Comparison of ENCODE assay signal across 27 cellular contexts in genomic region chr10:104589431-104589830, GRCh38. TPM values are rescaled to one million over a fixed set of nuclear protein-coding genes. Genes with fewer than 3 reads are reported as not detected.
DNase-seq lines count a peak whose midpoint lies in the region; ATAC-seq, FAIRE-seq and TF ChIP-seq lines count a peak whose summit lies in the region.
"Had no signal": no experiment of that assay in that cellular context is flagged by ENCODE, and none has a peak within 500 bp of the region (broad histone marks: within the 10 kb centered on the region; RNA-seq: fewer than 3 reads in every experiment).

No MANE protein-coding gene starts in this region.

- no peaks in the 10 kb centered on the region for H3K9me3 ChIP-seq in cardiac muscle cell (ENCODE audit: low read depth)
- H3K9me3 ChIP-seq: sigmoid colon had no signal

- ATAC-seq in SK-N-SH treated with all-trans-retinoic acid at 6 μM for 48 hours (peak; percentile 65), HG03196 (IDR thresholded peaks at IDR 0.05; ENCODE audit: unreplicated experiment) (no peak), GM21619 (IDR thresholded peaks at IDR 0.05; ENCODE audit: unreplicated experiment) (no peak)
- ATAC-seq: GM12878; naive thymus-derived CD4-positive, alpha-beta T cell; stimulated activated memory B cell treated with anti-CD40 and anti-IgM and Interleukin-4, amounts not matched to agents 10 μg/mL and 1 μg/mL and 100 μg/mL, for 72 hours had no signal

- no peak for TF ChIP-seq CTCF in cardiac muscle cell (IDR thresholded peaks at IDR 0.05; ENCODE audit: low read depth, low read length)

- H3K4me3 ChIP-seq in cardiac muscle cell, result no peak overlapping the region
- H3K4me3 ChIP-seq: GM12878, hepatocyte, sigmoid colon had no signal

- DNase-seq in cardiac muscle cell (ENCODE audit: low read depth in 1 of 2, low spot score in 1 of 2) (peak; percentile 5 to 34), cardiac septum (ENCODE audit: low spot score) (no peak), iris pigment epithelial cell (ENCODE audit: low read depth) (peak; percentile 9), urothelium cell line (ENCODE audit: low spot score) (peak; percentile 53), foreskin melanocyte (no peak)
- DNase-seq: activated CD4-positive, CD25-positive, alpha-beta regulatory T cell; activated naive CD4-positive, alpha-beta T cell treated with anti-CD3 and anti-CD28 coated beads, Interleukin-2, amount 10 ng/mL, durations not matched to agents 7 days and 5 days; activated T-cell treated with anti-CD3 and anti-CD28 coated beads, Interleukin-2, amount 50 U/mL, for 48 hours; Karpas-422; naive thymus-derived CD4-positive, alpha-beta T cell; NCI-H1092 treated with DMSO at 0.1 percent for 48 hours; NCI-H2081; sigmoid colon; stimulated activated CD4-positive, alpha-beta T cell treated with anti-CD3 and anti-CD28 coated beads, Interleukin-1b, Interleukin-23, amount 100 ng/mL, for 48 hours had no signal

- H3K27me3 ChIP-seq in cardiac muscle cell, result no peaks in the 10 kb centered on the region
- H3K27me3 ChIP-seq: sigmoid colon had no signal

- no peaks in the 10 kb centered on the region for H3K36me3 ChIP-seq in cardiac muscle cell
- H3K36me3 ChIP-seq: sigmoid colon had no signal

- H3K27ac ChIP-seq in cardiac muscle cell, result no peak overlapping the region
- H3K27ac ChIP-seq: C4-2B, hepatocyte, parathyroid adenoma, sigmoid colon had no signal

- intact Hi-C loops in cardiac septum (cut with DNase I), result no loop called here

- H3K4me1 ChIP-seq in cardiac muscle cell (ENCODE audit: low read depth), result peaks cover 3% of the 10 kb centered on the region
- H3K4me1 ChIP-seq: parathyroid adenoma, sigmoid colon had no signal

- no peak for FAIRE-seq in urothelium cell line (lab: Jason Lieb, UNC)
- FAIRE-seq: A204.1, colon, GM12878 had no signal

TF ChIP-seq in SK-N-SH treated with all-trans-retinoic acid at 6 μM for 48 hours, 23 proteins besides CTCF, POLR2A, EP300 and RAD21:
- TF ChIP-seq OSR1 (CRISPR knock-in tag; IDR thresholded peaks at IDR 0.05), result no peak
- no peak for TF ChIP-seq ZNF8 (CRISPR knock-in tag; IDR thresholded peaks at IDR 0.05)
- TF ChIP-seq GLIS3 (CRISPR knock-in tag; IDR thresholded peaks at IDR 0.05), result no peak
- TF ChIP-seq ESRRG (CRISPR knock-in tag; IDR thresholded peaks at IDR 0.05), result no peak
- TF ChIP-seq TOX (CRISPR knock-in tag; IDR thresholded peaks at IDR 0.05; ENCODE audit: borderline replicate concordance), result no peak
- no peak for TF ChIP-seq PATZ1 (CRISPR knock-in tag; IDR thresholded peaks at IDR 0.05; ENCODE audit: borderline replicate concordance)
- TF ChIP-seq ISL1 (CRISPR knock-in tag; IDR thresholded peaks at IDR 0.05), result no peak
- no peak for TF ChIP-seq TCF4 (CRISPR knock-in tag; IDR thresholded peaks at IDR 0.05; ENCODE audit: borderline replicate concordance)
- TF ChIP-seq ZNF70 (CRISPR knock-in tag; IDR thresholded peaks at IDR 0.05), result no peak
- TF ChIP-seq SNAI2 (CRISPR knock-in tag; IDR thresholded peaks at IDR 0.05), result no peak
- TF ChIP-seq TSHZ2 (CRISPR knock-in tag; IDR thresholded peaks at IDR 0.05), result no peak
- no peak for TF ChIP-seq ZFP3 (CRISPR knock-in tag; IDR thresholded peaks at IDR 0.05)
- TF ChIP-seq CSRNP3 (CRISPR knock-in tag; IDR thresholded peaks at IDR 0.05), result no peak
- TF ChIP-seq ZFP30 (CRISPR knock-in tag; IDR thresholded peaks at IDR 0.05), result no peak
- no peak for TF ChIP-seq ARNTL (CRISPR knock-in tag; IDR thresholded peaks at IDR 0.05; ENCODE audit: borderline replicate concordance, low read depth)
- no peak for TF ChIP-seq ZNF565 (CRISPR knock-in tag; conservative IDR thresholded peaks at IDR 0.05; ENCODE audit: low read depth)
- TF ChIP-seq PPARA (CRISPR knock-in tag; IDR thresholded peaks at IDR 0.05; ENCODE audit: borderline replicate concordance), result no peak
- TF ChIP-seq CSDC2 (CRISPR knock-in tag; IDR thresholded peaks at IDR 0.05), result no peak
TF ChIP-seq in SK-N-SH treated with all-trans-retinoic acid at 6 μM for 48 hours: peak in this region for 0.

RNA-seq across cellular contexts. Expression of gene SORCS3, which starts 51.7 kb away (rescaled TPM):
- total RNA-seq in cardiac muscle cell (12.2 and 29.1 TPM in 2 replicates), cardiac septum (not detected)
- 9.3 and 14.3 TPM in 2 replicates for polyA plus RNA-seq in cardiac muscle cell
- total RNA-seq: GM12878, HT-29, lung microvascular endothelial cell, NCI-H460 had no signal

Comparison
In these comparisons a context has a peak if more than half of its experiments do, and no peak if none do; other contexts are left out.
1. DNase-seq: peak in cardiac muscle cell (2 of 2), iris pigment epithelial cell (single experiment) and urothelium cell line (single experiment); none in cardiac septum (single experiment) and foreskin melanocyte (single experiment).
2. RNA of gene SORCS3, which starts 51.7 kb away (total RNA-seq): 12.2 to 29.1 TPM in cardiac muscle cell; not detected in cardiac septum (single experiment); every median in the first group is over 10 times any median in the second.